Comparison of ENCODE assay signal across 21 cellular contexts in genomic region chr10:113522460-113522859, GRCh38. TPM values are rescaled to one million over a fixed set of nuclear protein-coding genes. Genes with fewer than 3 reads are reported as not detected.
A peak's percentile ranks its signal among the peaks of the same experiment; 100 is the strongest.
DNase-seq lines count a peak whose midpoint lies in the region; ATAC-seq, FAIRE-seq and TF ChIP-seq lines count a peak whose summit lies in the region.
"Had no signal": no experiment of that assay in that cellular context is flagged by ENCODE, and none has a peak within 500 bp of the region (broad histone marks: within the 10 kb centered on the region; RNA-seq: fewer than 3 reads in every experiment).

No MANE protein-coding gene starts in this region.

- peaks cover 21% of the 10 kb centered on the region for H3K27me3 Mint-ChIP-seq in activated CD8-positive, alpha-beta memory T cell treated with anti-CD3 and anti-CD28 coated beads, Interleukin-2, amount 10 ng/mL, durations not matched to agents 7 days and 5 days
- H3K27me3 Mint-ChIP-seq in WTC11 (ENCODE audit: low read depth) = peaks cover 6% of the 10 kb centered on the region

- no peak for FAIRE-seq in K562 (lab: Jason Lieb, UNC)
- FAIRE-seq: A204.1, H54, HTR-8/SVneo had no signal

- BruUV-seq in K562 (replicated peaks; lab: Mats Ljungman, UMichigan) = no TSS peak

- DNase-seq in activated CD8-positive, alpha-beta memory T cell treated with anti-CD3 and anti-CD28 coated beads, Interleukin-2, amount 10 ng/mL, durations not matched to agents 7 days and 5 days = peak; percentile 7
- no peak for DNase-seq in activated CD8-positive, alpha-beta memory T cell treated with anti-CD3 and anti-CD28 coated beads for 24 hours
- DNase-seq in LHCN-M2 (ENCODE audit: low read depth) (peak; percentile 6), K562 (ENCODE audit: extremely low read depth in 1 of 4, low spot score in 3 of 4) (peak; percentile 20 to 36 (median 24)), stomach (peak; percentile 5), WTC11 (ENCODE audit: low spot score) (no peak), germinal center (ENCODE audit: low spot score) (no peak)
- DNase-seq: Caco-2; CD4-positive, alpha-beta T cell; KBM-7; NCI-H1417; NCI-H1930; NCI-H345; NCI-H524 treated with DMSO at 0.1 percent for 48 hours; PC-3; RPMI8226; SIG-M5 had no signal

- no peak for TF ChIP-seq RAD21 in K562 (CRISPR knock-in tag; conservative IDR thresholded peaks at IDR 0.05 in 1 of 2, IDR thresholded peaks at IDR 0.05 in 1 of 2)

- no peak overlapping the region for H3K27ac ChIP-seq in K562 (ENCODE audit: extremely low read depth, low read depth, low read length)
- no peak overlapping the region for H3K27ac ChIP-seq in stomach

- TF ChIP-seq POLR2A in K562 (conservative IDR thresholded peaks at IDR 0.05) (no peak), stomach (IDR thresholded peaks at IDR 0.05) (no peak)

- H3K9me1 ChIP-seq in K562 (ENCODE audit: control insufficient read depth, insufficient read depth, low read length) = no peaks in the 10 kb centered on the region

- TF ChIP-seq CTCF in K562 (IDR thresholded peaks at IDR 0.05 in 2 of 3, conservative IDR thresholded peaks at IDR 0.05 in 1 of 3; ENCODE audit: insufficient read depth in 2 of 3, low read depth in 1 of 3, low read length in 3 of 3) = no peak
- TF ChIP-seq CTCF in stomach (IDR thresholded peaks at IDR 0.05) = no peak
- no peak for TF ChIP-seq CTCF in WTC11 (IDR thresholded peaks at IDR 0.05)

- TF ChIP-seq EP300 in K562 (IDR thresholded peaks at IDR 0.05; ENCODE audit: low read length) (no peak), stomach (IDR thresholded peaks at IDR 0.05) (no peak)

- H3K9me3 Mint-ChIP-seq in activated CD8-positive, alpha-beta memory T cell treated with anti-CD3 and anti-CD28 coated beads, Interleukin-2, amount 10 ng/mL, durations not matched to agents 7 days and 5 days (ENCODE audit: low read depth) = no peaks in the 10 kb centered on the region
- peaks cover 3% of the 10 kb centered on the region for H3K9me3 Mint-ChIP-seq in WTC11
- H3K9me3 Mint-ChIP-seq: CD4-positive, alpha-beta T cell had no signal

- 0 out of 2 replicates have a peak, but pooled peaks cover 2% of the 10 kb centered on the region for H4K20me1 ChIP-seq in K562 (replicated peaks; ENCODE audit: control insufficient read depth, insufficient read depth, low read length)

- 10% methylated on average over 4 of the region's 4 CpGs for WGBS in K562 (ENCODE audit: insufficient coverage, low coverage, missing lambda C conversion rate)
- 83 to 92% (median 89%) methylated on average over 4 of the region's 4 CpGs for WGBS in stomach, 5 donors

- H3K27me3 ChIP-seq in K562 (ENCODE audit: control insufficient read depth in 2 of 2, insufficient read depth in 2 of 2, low read length in 2 of 2) (peaks cover 0 to 6% of the 10 kb centered on the region in 2 experiments; a peak in 2 of 5 replicates), stomach (peaks cover 0 to 4% (median 0%) of the 10 kb centered on the region in 3 donors)

- CTCF ChIA-PET in activated CD8-positive, alpha-beta memory T cell treated with anti-CD3 and anti-CD28 coated beads, Interleukin-2, amount 10 ng/mL, durations not matched to agents 7 days and 5 days (lab: Charles Lee) = interaction anchor here (1.2 kb wide), 1 partner anchor 68 kb away, joined by 3 read pairs; no protein-coding TSS in a partner anchor
- CTCF ChIA-PET in K562 (lab: Yijun Ruan, JAX; ENCODE audit: low intra/inter-chr PET ratio) = no interaction called here
- CTCF ChIA-PET in WTC11 (lab: Charles Lee) = interaction anchor here (1.0 kb wide), 1 partner anchor 306 kb away, joined by 3 read pairs; no protein-coding TSS in a partner anchor

- no peak overlapping the region for H3K9ac ChIP-seq in K562 (ENCODE audit: insufficient read depth in 1 of 2, low read depth in 2 of 2, low read length in 2 of 2)

- H3K9me3 ChIP-seq in K562 (replicated peaks; ENCODE audit: control insufficient read depth, insufficient read depth, low read depth, low read length) (no peaks in the 10 kb centered on the region), stomach (no peaks in the 10 kb centered on the region)
- H3K9me3 ChIP-seq: Caco-2 had no signal

- intact Hi-C loops in K562 (cut with micrococcal nuclease) = loop anchor here (5.0 kb wide), 1 partner anchor 70 kb away; no protein-coding TSS in a partner anchor
- intact Hi-C loops in stomach (cut with DNase I; ENCODE audit: low total_unique reads) = no loop called here

- no peak overlapping the region for H3K27ac Mint-ChIP-seq in activated CD8-positive, alpha-beta memory T cell treated with anti-CD3 and anti-CD28 coated beads, Interleukin-2, amount 10 ng/mL, durations not matched to agents 7 days and 5 days
- H3K27ac Mint-ChIP-seq in WTC11 = no peak overlapping the region
- H3K27ac Mint-ChIP-seq: CD4-positive, alpha-beta T cell had no signal

- H3K4me3 ChIP-seq in K562 = no peak overlapping the region
- H3K4me3 ChIP-seq in stomach = no peak overlapping the region

- H3K79me2 ChIP-seq in K562 (ENCODE audit: control insufficient read depth, insufficient read depth, low read length) = no peaks in the 10 kb centered on the region

- in situ Hi-C loops in K562 (cut with MboI) = no loop called here

- POLR2A ChIA-PET in K562 (lab: Yijun Ruan, JAX) (no interaction called here), WTC11 (lab: Charles Lee) (no interaction called here)

- no peaks in the 10 kb centered on the region for H3K4me1 ChIP-seq in K562 (replicated peaks in 1 of 2; ENCODE audit: control insufficient read depth in 2 of 2, insufficient read depth in 2 of 2, low read length in 2 of 2)
- H3K4me1 ChIP-seq in stomach = peaks cover 0 to 20% (median 7%) of the 10 kb centered on the region in 4 donors
- H3K4me1 ChIP-seq: Caco-2 had no signal

- no peak overlapping the region for H3K4me3 Mint-ChIP-seq in activated CD8-positive, alpha-beta memory T cell treated with anti-CD3 and anti-CD28 coated beads, Interleukin-2, amount 10 ng/mL, durations not matched to agents 7 days and 5 days
- H3K4me3 Mint-ChIP-seq in WTC11 = no peak overlapping the region
- H3K4me3 Mint-ChIP-seq: CD4-positive, alpha-beta T cell had no signal

- peak overlapping the region; percentile 55; the same call in 1 of the 2 replicates for H2AFZ ChIP-seq in K562 (ENCODE audit: low read depth, low read length)

- H3K4me2 ChIP-seq in K562 (ENCODE audit: insufficient read depth, low read length) = no peak overlapping the region

- H3K36me3 ChIP-seq in K562 (ENCODE audit: control insufficient read depth, insufficient read depth, low read length) (no peaks in the 10 kb centered on the region), stomach (no peaks in the 10 kb centered on the region)

- no peak for ATAC-seq in activated CD8-positive, alpha-beta memory T cell treated with anti-CD3 and anti-CD28 coated beads, Interleukin-2, amount 10 ng/mL, durations not matched to agents 7 days and 5 days
- ATAC-seq in K562 = peak; percentile 72
- no peak for ATAC-seq in WTC11
- no peak for ATAC-seq in HG03159 (IDR thresholded peaks at IDR 0.05; ENCODE audit: unreplicated experiment)
- ATAC-seq: PC-3 had no signal

- H3K4me1 Mint-ChIP-seq in activated CD8-positive, alpha-beta memory T cell treated with anti-CD3 and anti-CD28 coated beads, Interleukin-2, amount 10 ng/mL, durations not matched to agents 7 days and 5 days = no peaks in the 10 kb centered on the region
- peaks cover 7% of the 10 kb centered on the region; the same call in 1 of the 2 replicates for H3K4me1 Mint-ChIP-seq in WTC11

- H3K36me3 Mint-ChIP-seq in activated CD8-positive, alpha-beta memory T cell treated with anti-CD3 and anti-CD28 coated beads, Interleukin-2, amount 10 ng/mL, durations not matched to agents 7 days and 5 days = no peaks in the 10 kb centered on the region
- H3K36me3 Mint-ChIP-seq in WTC11 = no peaks in the 10 kb centered on the region

TF ChIP-seq in WTC11, 78 proteins besides CTCF, POLR2A, EP300 and RAD21:
- TF ChIP-seq NFYB (CRISPR knock-in tag; conservative IDR thresholded peaks at IDR 0.05; ENCODE audit: low read depth) = no peak

RNA-seq across cellular contexts. Expression of gene HABP2, which starts 30.4 kb away (rescaled TPM):
- total RNA-seq in activated CD8-positive, alpha-beta memory T cell treated with anti-CD3 and anti-CD28 coated beads, Interleukin-2, amount 10 ng/mL, durations not matched to agents 7 days and 5 days = not detected
- total RNA-seq in LHCN-M2 (2014; rRNA removed) = not detected in 2 replicates
- polyA plus RNA-seq in LHCN-M2 (2012) = not detected
- not detected in 2 replicates for total RNA-seq in K562 (2011; cell fraction: chromatin; rRNA removed; ENCODE audit: low replicate concordance)
- total RNA-seq in K562 (2011; cell fraction: nucleolus; rRNA removed) = not detected in 2 replicates
- not detected in 2 replicates for total RNA-seq in K562 (2011; cell fraction: nucleoplasm; rRNA removed)
- not detected in 2 replicates for total RNA-seq in K562 (2014; rRNA removed)
- total RNA-seq in K562 (2014; rRNA removed; fragmentation: Illumina TruSeq; extraction: Trizol) = not detected in 2 replicates
- total RNA-seq in K562 (2015; rRNA removed; fragmentation: Illumina TruSeq; extraction: Trizol) = not detected in 2 replicates
- 0.07 and 0.09 TPM in 2 replicates for total RNA-seq in K562 (2021)
- not detected in 2 replicates for polyA plus RNA-seq in K562 (2011; rRNA removed)
- polyA plus RNA-seq in K562 (2011; cell fraction: cytosol; rRNA removed) = not detected in 2 replicates
- not detected in 2 replicates for polyA plus RNA-seq in K562 (2011; cell fraction: nucleus; rRNA removed)
- 0.03 TPM in 1 of 2 replicates, not detected in the other for polyA plus RNA-seq in K562 (2012)
- polyA plus RNA-seq in K562 (2014; fragmentation: Illumina TruSeq; extraction: Trizol) = not detected in 2 replicates
- polyA plus RNA-seq in K562 (2014; fragmentation: Nextera tagmentation; extraction: Ambion mirVana) = not detected
- 0.05 TPM in 1 of 2 replicates, not detected in the other for polyA plus RNA-seq in K562 (2014; rRNA removed)
- not detected in 2 replicates for polyA minus RNA-seq in K562 (2011; rRNA and poly(A)+ RNA removed)
- polyA minus RNA-seq in K562 (2011; cell fraction: cytosol; rRNA and poly(A)+ RNA removed) = not detected in 2 replicates
- polyA minus RNA-seq in K562 (2011; cell fraction: nucleus; rRNA and poly(A)+ RNA removed) = not detected in 2 replicates
- total RNA-seq in stomach = 10 to 100 TPM in 1 of 5 donors, 1 to 10 TPM in 2, not detected in 2; 2.0 to 11.4 (median 2.2) TPM
- 1 to 10 TPM in 2 of 3 donors, under 1 TPM in 1; 0.76 to 9.2 (median 5.3) TPM for polyA plus RNA-seq in stomach
- 0.09 to 0.18 TPM (median 0.09 TPM) in 3 replicates for total RNA-seq in WTC11 (2021)
- total RNA-seq: CD4-positive, alpha-beta T cell; PC-3 had no signal

Comparison
In these comparisons a context has a peak if more than half of its experiments do, and no peak if none do; other contexts are left out.
1. DNase-seq: peak in activated CD8-positive, alpha-beta memory T cell treated with anti-CD3 and anti-CD28 coated beads, Interleukin-2, amount 10 ng/mL, durations not matched to agents 7 days and 5 days (single experiment), LHCN-M2 (single experiment), K562 (4 of 4) and stomach (single experiment); none in activated CD8-positive, alpha-beta memory T cell treated with anti-CD3 and anti-CD28 coated beads for 24 hours (single experiment), WTC11 (single experiment) and germinal center (single experiment).